Comparison of ENCODE assay signal across 14 cellular contexts in the genomic region with DNA sequence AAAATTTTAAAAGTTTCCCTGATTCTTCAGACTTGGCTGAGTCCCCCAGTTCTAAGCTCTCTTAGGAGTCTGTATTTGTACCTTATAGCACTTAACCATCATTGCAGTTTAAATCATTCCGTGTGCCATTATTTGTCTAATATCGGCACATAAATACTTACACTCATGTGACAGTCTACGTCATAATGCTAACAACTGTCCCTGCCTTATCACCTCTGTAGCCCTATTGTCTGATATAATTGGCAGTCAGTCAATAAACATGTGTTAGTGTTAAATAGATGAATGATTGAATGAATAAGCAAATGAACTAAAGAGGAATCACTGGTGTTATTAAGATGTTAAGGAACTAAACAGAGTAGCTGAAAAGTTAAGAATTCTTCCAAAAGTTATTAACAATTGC.
A peak's percentile ranks its signal among the peaks of the same experiment; 100 is the strongest.
DNase-seq lines count a peak whose midpoint lies in the region; ATAC-seq, FAIRE-seq and TF ChIP-seq lines count a peak whose summit lies in the region.
"Had no signal": no experiment of that assay in that cellular context is flagged by ENCODE, and none has a peak within 500 bp of the region (broad histone marks: within the 10 kb centered on the region; RNA-seq: fewer than 3 reads in every experiment).

No MANE protein-coding gene starts in this region.

- H3K9ac ChIP-seq in GM12878 (ENCODE audit: control insufficient read depth, insufficient read depth, low read length) = no peak overlapping the region

- TF ChIP-seq RAD21 in GM12878 (IDR thresholded peaks at IDR 0.05; ENCODE audit: insufficient read depth, low read depth, low read length) = no peak

- ATAC-seq in natural killer cell (no peak), HG03469 (IDR thresholded peaks at IDR 0.05; ENCODE audit: unreplicated experiment) (peak; percentile 12), GM12878 (no peak), heart right ventricle (no peak), GM18505 (IDR thresholded peaks at IDR 0.05; ENCODE audit: unreplicated experiment) (no peak)
- ATAC-seq in natural killer cell treated with Interleukin-12 subunit alpha and Interleukin-12 subunit beta and Interleukin-15 and Interleukin-18, amount 100 ng/mL, for 72 hours = no peak
- ATAC-seq: gastrocnemius medialis, left ventricle myocardium superior had no signal

- no peaks in the 10 kb centered on the region for H3K79me2 ChIP-seq in GM12878 (ENCODE audit: control insufficient read depth, insufficient read depth, low read length)

- POLR2A ChIA-PET in GM12878 (lab: Charles Lee) = interaction anchor here (0.5 to 3.8 kb wide), 5 partner anchors 9 to 286 kb away, joined by 3 to 20 read pairs (median 3); no protein-coding TSS in a partner anchor

- H3K27ac Mint-ChIP-seq in natural killer cell = no peak overlapping the region
- no peak overlapping the region for H3K27ac Mint-ChIP-seq in natural killer cell treated with Interleukin-12 subunit alpha and Interleukin-12 subunit beta and Interleukin-15 and Interleukin-18, amount 100 ng/mL, for 72 hours

- no peak for TF ChIP-seq POLR2A in GM12878 (IDR thresholded peaks at IDR 0.05; ENCODE audit: low read depth, low read length)
- TF ChIP-seq POLR2A in GM18505 (IDR thresholded peaks at IDR 0.05; ENCODE audit: borderline replicate concordance, extremely low read depth, insufficient read depth, insufficient read length) = no peak

- CTCF ChIA-PET in GM12878 (lab: Yijun Ruan, JAX) = interaction anchor here (0.7 to 1.3 kb wide), 3 partner anchors 9 to 116 kb away, joined by 3 to 10 read pairs (median 4); no protein-coding TSS in a partner anchor

- no peaks in the 10 kb centered on the region for H4K20me1 ChIP-seq in GM12878 (ENCODE audit: control insufficient read depth, insufficient read depth)

- 35% methylated on average over 3 of the region's 3 CpGs for WGBS in GM12878 (ENCODE audit: insufficient coverage, insufficient replicate concordance, low lambda C conversion rate, missing lambda C conversion rate)
- 68 to 73% methylated on average over 3 of the region's 3 CpGs for WGBS in heart right ventricle, 2 donors

- peak overlapping the region; percentile 75 for H3K4me2 ChIP-seq in GM12878 (ENCODE audit: control insufficient read depth, insufficient read depth)

- H3K4me3 Mint-ChIP-seq in natural killer cell = peak overlapping the region; percentile 54
- no peak overlapping the region for H3K4me3 Mint-ChIP-seq in natural killer cell treated with Interleukin-12 subunit alpha and Interleukin-12 subunit beta and Interleukin-15 and Interleukin-18, amount 100 ng/mL, for 72 hours

- FAIRE-seq in GM12878 (lab: Jason Lieb, UNC) = no peak
- FAIRE-seq: H54 had no signal

- peaks cover 8 to 10% of the 10 kb centered on the region in 2 donors for H3K4me1 Mint-ChIP-seq in natural killer cell
- peaks cover 0 to 2% of the 10 kb centered on the region in 2 donors for H3K4me1 Mint-ChIP-seq in natural killer cell treated with Interleukin-12 subunit alpha and Interleukin-12 subunit beta and Interleukin-15 and Interleukin-18, amount 100 ng/mL, for 72 hours (ENCODE audit: low read depth in 2 of 2)

- BruUV-seq in GM12878 (replicated peaks; lab: Mats Ljungman, UMichigan) = no TSS peak

- intact Hi-C loops in natural killer cell (cut with micrococcal nuclease) (no loop called here), GM12878 (cut with micrococcal nuclease; ENCODE audit: unreplicated experiment) (no loop called here), heart right ventricle (cut with DNase I) (no loop called here)

- no peak for TF ChIP-seq EP300 in GM12878 (IDR thresholded peaks at IDR 0.05; ENCODE audit: borderline replicate concordance in 1 of 2, control insufficient read depth in 1 of 2, low read depth in 2 of 2, low read length in 2 of 2)

- H3K27me3 Mint-ChIP-seq in natural killer cell (ENCODE audit: low read depth in 2 of 2) = peaks cover 12 to 34% of the 10 kb centered on the region in 2 donors
- peaks cover 2 to 23% of the 10 kb centered on the region in 2 donors for H3K27me3 Mint-ChIP-seq in natural killer cell treated with Interleukin-12 subunit alpha and Interleukin-12 subunit beta and Interleukin-15 and Interleukin-18, amount 100 ng/mL, for 72 hours

- peak overlapping the region; percentile 17; the same call in 1 of the 2 replicates for H3K27ac ChIP-seq in GM12878 (ENCODE audit: control insufficient read depth, insufficient read depth)
- H3K27ac ChIP-seq in heart right ventricle = peak overlapping the region in 2 of 10 donors; percentile 23 to 28
- H3K27ac ChIP-seq: epithelial cell of prostate had no signal

- H3K36me3 Mint-ChIP-seq in natural killer cell = peaks cover 2% of the 10 kb centered on the region
- H3K36me3 Mint-ChIP-seq in natural killer cell treated with Interleukin-12 subunit alpha and Interleukin-12 subunit beta and Interleukin-15 and Interleukin-18, amount 100 ng/mL, for 72 hours = no peaks in the 10 kb centered on the region

- H3K36me3 ChIP-seq in GM12878 (ENCODE audit: control insufficient read depth in 2 of 2, insufficient read depth in 2 of 2, low read length in 1 of 2) (no peaks in the 10 kb centered on the region; a peak in 1 of 4 replicates), heart right ventricle (no peaks in the 10 kb centered on the region)
- H3K36me3 ChIP-seq: gastrocnemius medialis had no signal

- H3K4me1 ChIP-seq in GM12878 (ENCODE audit: control insufficient read depth, insufficient read depth, low read length) = peaks cover 16% of the 10 kb centered on the region; the same call in 1 of the 2 replicates
- peaks cover 0 to 61% (median 29%) of the 10 kb centered on the region in 9 donors for H3K4me1 ChIP-seq in heart right ventricle

- DNase-seq in natural killer cell (no peak), GM12878 (ENCODE audit: low read depth, low spot score) (no peak), MV-4-11 (lab: John Stamatoyannopoulos, UW) (no peak), NCI-H82 treated with DMSO at 0.1 percent for 48 hours (lab: John Stamatoyannopoulos, UW; ENCODE audit: unreplicated experiment) (no peak), heart right ventricle (no peak)
- no peak for DNase-seq in natural killer cell treated with Interleukin-12 subunit alpha and Interleukin-12 subunit beta and Interleukin-15 and Interleukin-18, amount 100 ng/mL, for 72 hours (ENCODE audit: low spot score)
- DNase-seq: gastrocnemius medialis, left ventricle myocardium superior, NCI-H2029, NCI-H69 had no signal

- H3K4me3 ChIP-seq in GM12878 (no peak overlapping the region), heart right ventricle (no peak overlapping the region)
- H3K4me3 ChIP-seq: gastrocnemius medialis had no signal

- RAD21 ChIA-PET in GM12878 (lab: Charles Lee; ENCODE audit: unreplicated experiment) = interaction anchor here (0.7 to 1.9 kb wide), 11 partner anchors 10 to 295 kb away, joined by 3 to 6 read pairs (median 4); no protein-coding TSS in a partner anchor

- TF ChIP-seq CTCF in natural killer cell (IDR thresholded peaks at IDR 0.05) = no peak
- no peak for TF ChIP-seq CTCF in GM12878 (IDR thresholded peaks at IDR 0.05 in 2 of 3, conservative IDR thresholded peaks at IDR 0.05 in 1 of 3; ENCODE audit: control insufficient read depth in 2 of 3, extremely low read depth in 1 of 3, insufficient read depth in 1 of 3, low read depth in 3 of 3, low read length in 3 of 3)
- TF ChIP-seq CTCF in heart right ventricle (IDR thresholded peaks at IDR 0.05) = no peak

- in situ Hi-C loops in GM12878 (cut with MboI) = no loop called here

- H3K9me3 Mint-ChIP-seq in natural killer cell = no peaks in the 10 kb centered on the region
- peaks cover 5% of the 10 kb centered on the region for H3K9me3 Mint-ChIP-seq in natural killer cell treated with Interleukin-12 subunit alpha and Interleukin-12 subunit beta and Interleukin-15 and Interleukin-18, amount 100 ng/mL, for 72 hours

- SMC1A ChIA-PET in GM12878 (lab: Charles Lee; ENCODE audit: uncharacterized antibody, unreplicated experiment) = interaction anchor here (0.7 to 4.6 kb wide), 18 partner anchors 9 to 294 kb away, joined by 3 to 21 read pairs (median 6); no protein-coding TSS in a partner anchor

- no peaks in the 10 kb centered on the region; the same call in 2 of the 3 replicates for H3K9me3 ChIP-seq in GM12878 (replicated peaks; ENCODE audit: control insufficient read depth, insufficient read depth, low read length)
- peaks cover 0 to 1% (median 0%) of the 10 kb centered on the region in 11 donors for H3K9me3 ChIP-seq in heart right ventricle
- H3K9me3 ChIP-seq: gastrocnemius medialis had no signal

- H3K27me3 ChIP-seq in GM12878 (replicated peaks in 1 of 2; ENCODE audit: control insufficient read depth in 2 of 2, insufficient read depth in 2 of 2, low read length in 1 of 2) (no peaks in the 10 kb centered on the region), heart right ventricle (no peaks in the 10 kb centered on the region)
- H3K27me3 ChIP-seq: gastrocnemius medialis had no signal

- H2AFZ ChIP-seq in GM12878 (ENCODE audit: control insufficient read depth, low read depth, low read length) = peak overlapping the region; percentile 73

TF ChIP-seq in GM12878, 131 proteins besides CTCF, POLR2A, EP300 and RAD21 (continues in another document):
- no peak for TF ChIP-seq CHD4 (IDR thresholded peaks at IDR 0.05)
- no peak for TF ChIP-seq HDGF (IDR thresholded peaks at IDR 0.05)
- no peak for TF ChIP-seq POLR2AphosphoS5 (IDR thresholded peaks at IDR 0.05; ENCODE audit: low read length)
- TF ChIP-seq FOXK2 (IDR thresholded peaks at IDR 0.05) = no peak
- TF ChIP-seq, protein P1, sequence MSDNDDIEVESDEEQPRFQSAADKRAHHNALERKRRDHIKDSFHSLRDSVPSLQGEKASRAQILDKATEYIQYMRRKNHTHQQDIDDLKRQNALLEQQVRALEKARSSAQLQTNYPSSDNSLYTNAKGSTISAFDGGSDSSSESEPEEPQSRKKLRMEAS (IDR thresholded peaks at IDR 0.05; ENCODE audit: low read depth, low read length) = no peak
- no peak for TF ChIP-seq NR2C2 (IDR thresholded peaks at IDR 0.05; ENCODE audit: borderline replicate concordance, control insufficient read depth, insufficient read length, low read depth)
- TF ChIP-seq, protein P2, sequence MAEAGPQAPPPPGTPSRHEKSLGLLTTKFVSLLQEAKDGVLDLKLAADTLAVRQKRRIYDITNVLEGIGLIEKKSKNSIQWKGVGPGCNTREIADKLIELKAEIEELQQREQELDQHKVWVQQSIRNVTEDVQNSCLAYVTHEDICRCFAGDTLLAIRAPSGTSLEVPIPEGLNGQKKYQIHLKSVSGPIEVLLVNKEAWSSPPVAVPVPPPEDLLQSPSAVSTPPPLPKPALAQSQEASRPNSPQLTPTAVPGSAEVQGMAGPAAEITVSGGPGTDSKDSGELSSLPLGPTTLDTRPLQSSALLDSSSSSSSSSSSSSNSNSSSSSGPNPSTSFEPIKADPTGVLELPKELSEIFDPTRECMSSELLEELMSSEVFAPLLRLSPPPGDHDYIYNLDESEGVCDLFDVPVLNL (IDR thresholded peaks at IDR 0.05; ENCODE audit: low read depth, low read length) = no peak
- TF ChIP-seq JUND (IDR thresholded peaks at IDR 0.05; ENCODE audit: low read depth, low read length) = no peak
